In genomic region chr6:31125586-31126363, GRCh38 we compare ENCODE assay signal across 13 cellular contexts. TPM values are rescaled to one million over a fixed set of nuclear protein-coding genes. Genes with fewer than 3 reads are reported as not detected.
DNase-seq lines count a peak whose midpoint lies in the region; ATAC-seq, FAIRE-seq and TF ChIP-seq lines count a peak whose summit lies in the region.
"Had no signal": no experiment of that assay in that cellular context is flagged by ENCODE, and none has a peak within 500 bp of the region (broad histone marks: within the 10 kb centered on the region; RNA-seq: fewer than 3 reads in every experiment).

No MANE protein-coding gene starts in this region.

- H3K9ac ChIP-seq in neural progenitor cell, result no peak overlapping the region

- no peak overlapping the region for H3K4me3 ChIP-seq in esophagus squamous epithelium
- H3K4me3 ChIP-seq in neural progenitor cell, result no peak overlapping the region
- H3K4me3 ChIP-seq: tibial nerve had no signal

- ATAC-seq in omental fat pad (ENCODE audit: low FRiP score) (no peak), sciatic nerve (no peak), HG03108 (IDR thresholded peaks at IDR 0.05; ENCODE audit: unreplicated experiment) (no peak), HG03039 (IDR thresholded peaks at IDR 0.05; ENCODE audit: unreplicated experiment) (no peak)

- no peaks in the 10 kb centered on the region for H4K20me1 ChIP-seq in neural progenitor cell (ENCODE audit: low read depth)

- 36 to 49% methylated on average over 6 to 9 of the region's 12 CpGs for WGBS in esophagus squamous epithelium, 2 donors

- H3K9me3 Mint-ChIP-seq in neural progenitor cell, result no peaks in the 10 kb centered on the region

- H2AFZ ChIP-seq in neural progenitor cell (replicated peaks), result no peak overlapping the region

- peak overlapping the region; percentile 38 for H3K27ac Mint-ChIP-seq in neural progenitor cell

- no peaks in the 10 kb centered on the region for H3K79me2 ChIP-seq in neural progenitor cell (ENCODE audit: low read depth)

- H3K27me3 Mint-ChIP-seq in neural progenitor cell (ENCODE audit: insufficient read depth, low read depth), result peaks cover 9% of the 10 kb centered on the region

- intact Hi-C loops in esophagus squamous epithelium (cut with DNase I) (no loop called here), sciatic nerve (cut with DNase I) (no loop called here)

- no peak overlapping the region for H3K4me2 ChIP-seq in neural progenitor cell

- H3K27ac ChIP-seq in esophagus squamous epithelium (peak overlapping the region in 3 of 4 donors; percentile 21 to 57 (median 28)), neural progenitor cell (no peak overlapping the region)

- TF ChIP-seq CTCF in esophagus squamous epithelium (IDR thresholded peaks at IDR 0.05), result no peak
- no peak for TF ChIP-seq CTCF in neural progenitor cell (IDR thresholded peaks at IDR 0.05)
- no peak for TF ChIP-seq CTCF in omental fat pad (IDR thresholded peaks at IDR 0.05)

- H3F3A ChIP-seq in neural progenitor cell (ENCODE audit: low read depth), result no peaks in the 10 kb centered on the region

- no peaks in the 10 kb centered on the region for H3K36me3 ChIP-seq in esophagus squamous epithelium
- H3K36me3 ChIP-seq in neural progenitor cell, result no peaks in the 10 kb centered on the region
- H3K36me3 ChIP-seq: tibial nerve had no signal

- no peak for TF ChIP-seq POLR2A in esophagus squamous epithelium (IDR thresholded peaks at IDR 0.05)

- FAIRE-seq in RCC 7860 (lab: Jason Lieb, UNC), result no peak
- FAIRE-seq: D721Med had no signal

- peaks cover 20% of the 10 kb centered on the region for H3K4me1 Mint-ChIP-seq in neural progenitor cell

- no peak overlapping the region for H3K4me3 Mint-ChIP-seq in neural progenitor cell

- H3K9me3 ChIP-seq in esophagus squamous epithelium (no peaks in the 10 kb centered on the region), neural progenitor cell (ENCODE audit: low read depth) (no peaks in the 10 kb centered on the region)
- H3K9me3 ChIP-seq: tibial nerve had no signal

- DNase-seq in EH (ENCODE audit: low read depth) (peak; percentile 90), RCC 7860 (ENCODE audit: low spot score) (peak; percentile 34), esophagus squamous epithelium (lab: John Stamatoyannopoulos, UW) (no peak), neural progenitor cell (ENCODE audit: low spot score) (no peak), omental fat pad (ENCODE audit: low spot score) (no peak), sciatic nerve (ENCODE audit: low spot score) (no peak)
- DNase-seq: caudate nucleus, NCI-H2081 treated with DMSO at 0.1 percent for 48 hours had no signal

- peaks cover 4 to 73% (median 23%) of the 10 kb centered on the region in 3 donors for H3K4me1 ChIP-seq in esophagus squamous epithelium
- peaks cover 13% of the 10 kb centered on the region for H3K4me1 ChIP-seq in neural progenitor cell

- H3K27me3 ChIP-seq in esophagus squamous epithelium (peaks cover 0 to 3% (median 0%) of the 10 kb centered on the region in 4 donors), neural progenitor cell (no peaks in the 10 kb centered on the region)
- H3K27me3 ChIP-seq: tibial nerve had no signal

- H3K36me3 Mint-ChIP-seq in neural progenitor cell, result no peaks in the 10 kb centered on the region

RNA-seq across cellular contexts. Expression of gene CDSN, which starts 5.5 kb away (rescaled TPM):
- total RNA-seq in esophagus squamous epithelium (under 1 TPM in 1 of 4 donors, not detected in 3; 0.13 TPM), neural progenitor cell (ENCODE audit: low replicate concordance) (not detected in 2 replicates), omental fat pad (not detected), sciatic nerve (not detected)
- total RNA-seq: pulmonary artery endothelial cell, tibial nerve had no signal

RNA-seq across cellular contexts. Expression of gene PSORS1C1, which starts 11.2 kb away (rescaled TPM):
- total RNA-seq in esophagus squamous epithelium, result 1 to 10 TPM in 3 of 4 donors, under 1 TPM in 1; 0.06 to 2.7 (median 1.2) TPM
- total RNA-seq in neural progenitor cell (ENCODE audit: low replicate concordance), result not detected in 2 replicates
- total RNA-seq in omental fat pad, result 1 to 10 TPM in 3 of 4 donors, under 1 TPM in 1; 0.60 to 1.3 (median 1.3) TPM
- total RNA-seq in sciatic nerve, result 0.62 TPM

RNA-seq across cellular contexts. Expression of gene PSORS1C2, which starts 13.1 kb away (rescaled TPM):
- total RNA-seq in esophagus squamous epithelium, result under 1 TPM in 1 of 4 donors, not detected in 3; 0.91 TPM
- not detected in 2 replicates for total RNA-seq in neural progenitor cell (ENCODE audit: low replicate concordance)
- total RNA-seq in omental fat pad, result not detected
- total RNA-seq in sciatic nerve, result not detected
- total RNA-seq: pulmonary artery endothelial cell, tibial nerve had no signal

RNA-seq across cellular contexts. Expression of gene C6orf15, which starts 13.4 kb away (rescaled TPM):
- total RNA-seq in esophagus squamous epithelium, result 1 to 10 TPM in 1 of 4 donors, not detected in 3; 1.6 TPM
- not detected in 2 replicates for total RNA-seq in neural progenitor cell (ENCODE audit: low replicate concordance)
- total RNA-seq in omental fat pad, result not detected
- not detected for total RNA-seq in sciatic nerve
- total RNA-seq: pulmonary artery endothelial cell, tibial nerve had no signal

RNA-seq across cellular contexts. Expression of gene CCHCR1, which starts 31.8 kb away (rescaled TPM):
- 10 to 100 TPM; 11.9 to 21.1 (median 16.2) TPM for total RNA-seq in esophagus squamous epithelium
- 23.2 and 54.9 TPM in 2 replicates for total RNA-seq in neural progenitor cell (ENCODE audit: low replicate concordance)
- 10 to 100 TPM in 1 of 4 donors, 1 to 10 TPM in 3; 4.6 to 21.1 (median 5.0) TPM for total RNA-seq in omental fat pad
- total RNA-seq in sciatic nerve, result 23.8 TPM

Comparison
In these comparisons a context has a peak if more than half of its experiments do, and no peak if none do; other contexts are left out.
1. DNase-seq: peak in EH (single experiment) and RCC 7860 (single experiment); none in esophagus squamous epithelium (single experiment), neural progenitor cell (single experiment), omental fat pad (single experiment) and sciatic nerve (single experiment).